In the genomic region with DNA sequence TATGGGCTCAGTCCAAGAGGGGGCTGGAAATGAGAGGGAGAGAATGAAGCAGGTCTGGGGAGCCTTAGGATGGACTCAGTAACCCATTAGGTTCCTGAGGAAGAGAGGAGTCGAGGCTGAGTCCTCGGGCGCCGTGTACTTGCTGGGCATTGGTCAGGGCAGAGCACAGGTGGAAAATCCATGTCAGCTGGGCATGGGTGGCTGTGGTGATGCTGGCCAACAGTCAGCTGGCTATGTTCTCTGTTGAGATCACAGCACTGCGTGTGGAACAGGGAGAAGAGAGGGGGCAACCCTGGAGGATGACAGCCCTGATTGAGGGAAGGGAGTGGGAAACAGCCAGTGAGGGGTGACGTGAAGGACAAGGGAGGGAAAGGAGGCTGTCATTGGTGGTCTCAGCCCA, we compare ENCODE assay signal across 11 cellular contexts. TPM values are rescaled to one million over a fixed set of nuclear protein-coding genes. Genes with fewer than 3 reads are reported as not detected.
DNase-seq lines count a peak whose midpoint lies in the region; ATAC-seq and TF ChIP-seq lines count a peak whose summit lies in the region.
"Had no signal": no experiment of that assay in that cellular context is flagged by ENCODE, and none has a peak within 500 bp of the region (broad histone marks: within the 10 kb centered on the region; RNA-seq: fewer than 3 reads in every experiment).

No MANE protein-coding gene starts in this region.

- no peaks in the 10 kb centered on the region for H3K9me3 ChIP-seq in MG63

- DNase-seq in activated naive CD8-positive, alpha-beta T cell treated with anti-CD3 and anti-CD28 coated beads, Interleukin-2, amount 10 ng/mL, durations not matched to agents 7 days and 5 days: no peak
- no peak for DNase-seq in activated naive CD8-positive, alpha-beta T cell treated with anti-CD3 and anti-CD28 coated beads, Interleukin-2, amount 50 U/mL, for 24 hours
- DNase-seq in RWPE1 (ENCODE audit: low spot score) (no peak), cerebellum (ENCODE audit: low spot score) (peak; percentile 73), MG63 (no peak), osteocyte (ENCODE audit: extremely low spot score, unreplicated experiment) (no peak), NCI-H2081 (lab: John Stamatoyannopoulos, UW) (no peak)
- DNase-seq: GOT3 had no signal

- H3K27me3 Mint-ChIP-seq in activated naive CD8-positive, alpha-beta T cell treated with anti-CD3 and anti-CD28 coated beads, Interleukin-2, amount 10 ng/mL, durations not matched to agents 7 days and 5 days: no peaks in the 10 kb centered on the region
- H3K27me3 Mint-ChIP-seq in activated naive CD8-positive, alpha-beta T cell treated with anti-CD3 and anti-CD28 coated beads, Interleukin-2, amount 50 U/mL, for 24 hours: no peaks in the 10 kb centered on the region
- no peaks in the 10 kb centered on the region for H3K27me3 Mint-ChIP-seq in stimulated activated memory B cell treated with anti-CD40 and anti-IgM and Interleukin-4, amounts not matched to agents 10 μg/mL and 1 μg/mL and 100 μg/mL, for 72 hours
- no peaks in the 10 kb centered on the region for H3K27me3 Mint-ChIP-seq in osteocyte (ENCODE audit: unreplicated experiment)
- H3K27me3 Mint-ChIP-seq: CD4-positive, alpha-beta memory T cell had no signal

- H3K27ac Mint-ChIP-seq in activated naive CD8-positive, alpha-beta T cell treated with anti-CD3 and anti-CD28 coated beads, Interleukin-2, amount 10 ng/mL, durations not matched to agents 7 days and 5 days: peak overlapping the region; percentile 76
- no peak overlapping the region for H3K27ac Mint-ChIP-seq in activated naive CD8-positive, alpha-beta T cell treated with anti-CD3 and anti-CD28 coated beads, Interleukin-2, amount 50 U/mL, for 24 hours
- peak overlapping the region; percentile 63 for H3K27ac Mint-ChIP-seq in stimulated activated memory B cell treated with anti-CD40 and anti-IgM and Interleukin-4, amounts not matched to agents 10 μg/mL and 1 μg/mL and 100 μg/mL, for 72 hours
- H3K27ac Mint-ChIP-seq in osteocyte (ENCODE audit: unreplicated experiment): no peak overlapping the region
- H3K27ac Mint-ChIP-seq: HFFc6 had no signal

- H3K36me3 Mint-ChIP-seq in activated naive CD8-positive, alpha-beta T cell treated with anti-CD3 and anti-CD28 coated beads, Interleukin-2, amount 10 ng/mL, durations not matched to agents 7 days and 5 days: no peaks in the 10 kb centered on the region
- H3K36me3 Mint-ChIP-seq in activated naive CD8-positive, alpha-beta T cell treated with anti-CD3 and anti-CD28 coated beads, Interleukin-2, amount 50 U/mL, for 24 hours (ENCODE audit: low read depth): no peaks in the 10 kb centered on the region
- H3K36me3 Mint-ChIP-seq in stimulated activated memory B cell treated with anti-CD40 and anti-IgM and Interleukin-4, amounts not matched to agents 10 μg/mL and 1 μg/mL and 100 μg/mL, for 72 hours: no peaks in the 10 kb centered on the region
- H3K36me3 Mint-ChIP-seq in osteocyte (ENCODE audit: unreplicated experiment): peaks cover 6% of the 10 kb centered on the region

- H3K27me3 ChIP-seq in MG63: no peaks in the 10 kb centered on the region

- CTCF ChIA-PET in RWPE1 (lab: Yijun Ruan, JAX): interaction anchor here (0.6 to 1.1 kb wide), 2 partner anchors 12 to 82 kb away, joined by 3 to 4 read pairs; no protein-coding TSS in a partner anchor

- POLR2A ChIA-PET in activated naive CD8-positive, alpha-beta T cell treated with anti-CD3 and anti-CD28 coated beads, Interleukin-2, amount 10 ng/mL, durations not matched to agents 7 days and 5 days (lab: Charles Lee): no interaction called here
- POLR2A ChIA-PET in RWPE1 (lab: Yijun Ruan, JAX; ENCODE audit: low non-redundant PET): interaction anchor here (0.7 kb wide), 1 partner anchor 91 kb away, joined by 5 read pairs; no protein-coding TSS in a partner anchor

- H3K4me1 Mint-ChIP-seq in activated naive CD8-positive, alpha-beta T cell treated with anti-CD3 and anti-CD28 coated beads, Interleukin-2, amount 10 ng/mL, durations not matched to agents 7 days and 5 days: peaks cover 8% of the 10 kb centered on the region
- peaks cover 1% of the 10 kb centered on the region for H3K4me1 Mint-ChIP-seq in activated naive CD8-positive, alpha-beta T cell treated with anti-CD3 and anti-CD28 coated beads, Interleukin-2, amount 50 U/mL, for 24 hours
- H3K4me1 Mint-ChIP-seq in stimulated activated memory B cell treated with anti-CD40 and anti-IgM and Interleukin-4, amounts not matched to agents 10 μg/mL and 1 μg/mL and 100 μg/mL, for 72 hours: peaks cover 20% of the 10 kb centered on the region
- peaks cover 9% of the 10 kb centered on the region for H3K4me1 Mint-ChIP-seq in osteocyte (ENCODE audit: unreplicated experiment)

- TF ChIP-seq CTCF in RWPE1 (conservative IDR thresholded peaks at IDR 0.05; ENCODE audit: low read depth) (no peak), osteocyte (IDR thresholded peaks at IDR 0.05) (no peak)

- no peak for ATAC-seq in activated naive CD8-positive, alpha-beta T cell treated with anti-CD3 and anti-CD28 coated beads, Interleukin-2, amount 10 ng/mL, durations not matched to agents 7 days and 5 days (ENCODE audit: low read depth)
- ATAC-seq in activated naive CD8-positive, alpha-beta T cell treated with anti-CD3 and anti-CD28 coated beads, Interleukin-2, amount 50 U/mL, for 24 hours: no peak
- no peak for ATAC-seq in stimulated activated memory B cell treated with anti-CD40 and anti-IgM and Interleukin-4, amounts not matched to agents 10 μg/mL and 1 μg/mL and 100 μg/mL, for 72 hours

- H3K9me3 Mint-ChIP-seq in activated naive CD8-positive, alpha-beta T cell treated with anti-CD3 and anti-CD28 coated beads, Interleukin-2, amount 10 ng/mL, durations not matched to agents 7 days and 5 days: no peaks in the 10 kb centered on the region
- no peaks in the 10 kb centered on the region for H3K9me3 Mint-ChIP-seq in activated naive CD8-positive, alpha-beta T cell treated with anti-CD3 and anti-CD28 coated beads, Interleukin-2, amount 50 U/mL, for 24 hours
- H3K9me3 Mint-ChIP-seq in stimulated activated memory B cell treated with anti-CD40 and anti-IgM and Interleukin-4, amounts not matched to agents 10 μg/mL and 1 μg/mL and 100 μg/mL, for 72 hours: no peaks in the 10 kb centered on the region
- H3K9me3 Mint-ChIP-seq in osteocyte (ENCODE audit: unreplicated experiment): no peaks in the 10 kb centered on the region
- H3K9me3 Mint-ChIP-seq: CD4-positive, alpha-beta memory T cell; HFFc6 had no signal

- H3K36me3 ChIP-seq in MG63: no peaks in the 10 kb centered on the region; the same call in 1 of the 2 replicates

- peak overlapping the region; percentile 77 for H3K27ac ChIP-seq in RWPE1

- no peak overlapping the region for H3K4me3 Mint-ChIP-seq in activated naive CD8-positive, alpha-beta T cell treated with anti-CD3 and anti-CD28 coated beads, Interleukin-2, amount 10 ng/mL, durations not matched to agents 7 days and 5 days
- H3K4me3 Mint-ChIP-seq in activated naive CD8-positive, alpha-beta T cell treated with anti-CD3 and anti-CD28 coated beads, Interleukin-2, amount 50 U/mL, for 24 hours: no peak overlapping the region
- H3K4me3 Mint-ChIP-seq in stimulated activated memory B cell treated with anti-CD40 and anti-IgM and Interleukin-4, amounts not matched to agents 10 μg/mL and 1 μg/mL and 100 μg/mL, for 72 hours: no peak overlapping the region
- no peak overlapping the region for H3K4me3 Mint-ChIP-seq in osteocyte (ENCODE audit: unreplicated experiment)
- H3K4me3 Mint-ChIP-seq: CD4-positive, alpha-beta memory T cell; HFFc6 had no signal

- H3K4me3 ChIP-seq in MG63: no peak overlapping the region

RNA-seq across cellular contexts. Expression of a gene that starts 43.1 kb away (rescaled TPM):
- 100 to 1,000 TPM; 104 to 106 TPM for total RNA-seq in activated naive CD8-positive, alpha-beta T cell treated with anti-CD3 and anti-CD28 coated beads, Interleukin-2, amount 10 ng/mL, durations not matched to agents 7 days and 5 days
- total RNA-seq in cerebellum: 94.4 TPM
- 31.7 and 43.6 TPM in 2 replicates for total RNA-seq in MG63 (2014; rRNA removed; shearing (Covaris generic); ENCODE audit: low replicate concordance)
- total RNA-seq in osteocyte: 179 and 187 TPM in 2 replicates

RNA-seq across cellular contexts. Expression of a gene that starts 43.2 kb away (rescaled TPM):
- 10 to 100 TPM; 15.8 to 17.0 TPM for total RNA-seq in activated naive CD8-positive, alpha-beta T cell treated with anti-CD3 and anti-CD28 coated beads, Interleukin-2, amount 10 ng/mL, durations not matched to agents 7 days and 5 days
- 22.4 TPM for total RNA-seq in cerebellum
- total RNA-seq in MG63 (2014; rRNA removed; shearing (Covaris generic); ENCODE audit: low replicate concordance): 18.0 and 21.5 TPM in 2 replicates
- total RNA-seq in osteocyte: 27.6 and 30.4 TPM in 2 replicates

Comparison
In these comparisons a context has a peak if more than half of its experiments do, and no peak if none do; other contexts are left out.
1. H3K27ac Mint-ChIP-seq: peak in activated naive CD8-positive, alpha-beta T cell treated with anti-CD3 and anti-CD28 coated beads, Interleukin-2, amount 10 ng/mL, durations not matched to agents 7 days and 5 days (single experiment) and stimulated activated memory B cell treated with anti-CD40 and anti-IgM and Interleukin-4, amounts not matched to agents 10 μg/mL and 1 μg/mL and 100 μg/mL, for 72 hours (single experiment); none in activated naive CD8-positive, alpha-beta T cell treated with anti-CD3 and anti-CD28 coated beads, Interleukin-2, amount 50 U/mL, for 24 hours (single experiment) and osteocyte (single experiment).